Comparison of ENCODE assay signal across 8 cellular contexts in genomic region chr19:44003461-44004134, GRCh38. TPM values are rescaled to one million over a fixed set of nuclear protein-coding genes. Genes with fewer than 3 reads are reported as not detected.
DNase-seq lines count a peak whose midpoint lies in the region; ATAC-seq, FAIRE-seq and TF ChIP-seq lines count a peak whose summit lies in the region.

No MANE protein-coding gene starts in this region.

- H2BK15ac ChIP-seq in H9 (ENCODE audit: low read depth, low read length), result no peak overlapping the region

- no peaks in the 10 kb centered on the region for H3K79me1 ChIP-seq in H9 (ENCODE audit: insufficient read depth, low read depth, low read length, poor library complexity, severe bottlenecking)

- peak overlapping the region; percentile 92 to 99 for H3K4me3 Mint-ChIP-seq in H9

- no peak overlapping the region for H3K27ac Mint-ChIP-seq in H9

- no peak for TF ChIP-seq POLR2A in suprapubic skin (IDR thresholded peaks at IDR 0.05)

- H4K20me1 ChIP-seq in H9 (ENCODE audit: control insufficient read depth, insufficient read depth, insufficient read length) (no peaks in the 10 kb centered on the region), mammary epithelial cell (ENCODE audit: insufficient read depth, low read length) (no peaks in the 10 kb centered on the region)

- no CpG with 5 or more reads among the region's 19 CpGs for WGBS in H9 (ENCODE audit: extremely low coverage, insufficient read length, low lambda C conversion rate)
- under 1% methylated on average over 18 of the region's 19 CpGs for WGBS in mammary epithelial cell (ENCODE audit: low coverage, missing lambda C conversion rate)
- WGBS in suprapubic skin, result 20% methylated on average over 13 of the region's 19 CpGs

- H2BK5ac ChIP-seq in H9 (ENCODE audit: insufficient read length, low read length), result no peak overlapping the region

- CTCF ChIA-PET in mammary epithelial cell (lab: Charles Lee; ENCODE audit: low non-redundant PET), result no interaction called here

- DNase-seq in H9 (no peak), NT2/D1 (ENCODE audit: low read depth, low spot score) (no peak), mammary epithelial cell (peak; percentile 18), left kidney (ENCODE audit: low read depth, low spot score) (peak; percentile 37), suprapubic skin (ENCODE audit: low spot score in 2 of 2) (no peak), D721Med (ENCODE audit: insufficient read length, low spot score) (no peak)

- H3K9ac ChIP-seq in H9 (ENCODE audit: extremely low read depth, insufficient read length, low read length), result peak overlapping the region; percentile 59
- peak overlapping the region; percentile 75 for H3K9ac ChIP-seq in NT2/D1 (ENCODE audit: insufficient read length, low read depth)
- peak overlapping the region; percentile 68 for H3K9ac ChIP-seq in mammary epithelial cell (ENCODE audit: insufficient read depth, low read length)

- dilution Hi-C loops in mammary epithelial cell (cut with HindIII; ENCODE audit: low sequenced_read_pairs), result no loop called here

- peak overlapping the region; percentile 85 for H3K4me3 ChIP-seq in GM08714 (ENCODE audit: low read length)
- H3K4me3 ChIP-seq in NT2/D1 (ENCODE audit: insufficient read length, low read depth), result peak overlapping the region; percentile 87
- H3K4me3 ChIP-seq in mammary epithelial cell (replicated peaks in 1 of 3; ENCODE audit: insufficient read depth in 1 of 3, low read depth in 2 of 3, low read length in 3 of 3), result peak overlapping the region; percentile 89 to 93 (median 91)
- H3K4me3 ChIP-seq in suprapubic skin, result peak overlapping the region; percentile 91

- no peak overlapping the region for H2BK120ac ChIP-seq in H9 (ENCODE audit: low read depth, low read length, poor library complexity, severe bottlenecking)

- no peak for FAIRE-seq in D721Med (lab: Jason Lieb, UNC)

- H3K9me3 Mint-ChIP-seq in H9, result peaks cover 6 to 33% of the 10 kb centered on the region in 2 experiments; a peak in 4 of 5 replicates

- no peak overlapping the region for H4K91ac ChIP-seq in H9 (ENCODE audit: insufficient read length, low read depth, low read length)

- no peak for TF ChIP-seq CTCF in H9 (conservative IDR thresholded peaks at IDR 0.05)
- peak in 1 of 2 donors; percentile 16 for TF ChIP-seq CTCF in mammary epithelial cell (conservative IDR thresholded peaks at IDR 0.05 in 1 of 2, IDR thresholded peaks at IDR 0.05 in 1 of 2; ENCODE audit: extremely low read depth in 1 of 2, insufficient read depth in 1 of 2, low read depth in 1 of 2, low read length in 2 of 2)
- TF ChIP-seq CTCF in suprapubic skin (IDR thresholded peaks at IDR 0.05), result no peak
- no peak for TF ChIP-seq CTCF in D721Med (IDR thresholded peaks at IDR 0.05; ENCODE audit: insufficient read depth, missing control alignments)

- intact Hi-C loops in mammary epithelial cell (cut with micrococcal nuclease), result loop anchor here (1.0 to 5.0 kb wide), 4 partner anchors 16 to 89 kb away; partner anchors contain the start of genes ZNF222, ZNF224 and ZNF45

- no TSS peak for BruUV-seq in mammary epithelial cell (replicated peaks; lab: Mats Ljungman, UMichigan)

- no peak overlapping the region for H3K23ac ChIP-seq in H9 (ENCODE audit: insufficient read length, low read depth, low read length)

- H3K4me1 ChIP-seq in H9 (ENCODE audit: insufficient read depth, low read length) (no peaks in the 10 kb centered on the region; the same call in 1 of the 2 replicates), NT2/D1 (ENCODE audit: insufficient read depth, insufficient read length) (no peaks in the 10 kb centered on the region), mammary epithelial cell (ENCODE audit: insufficient read depth, low read length) (peaks cover 11% of the 10 kb centered on the region), suprapubic skin (peaks cover 11% of the 10 kb centered on the region)

- no peak overlapping the region for H2BK20ac ChIP-seq in H9 (ENCODE audit: low read depth, low read length, poor library complexity, severe bottlenecking)

- no peak overlapping the region for H4K8ac ChIP-seq in H9 (replicated peaks; ENCODE audit: insufficient read length, low read depth, low read length)

- H2AK5ac ChIP-seq in H9 (ENCODE audit: insufficient read length, low read length), result no peak overlapping the region

- peaks cover 10 to 14% of the 10 kb centered on the region in 2 experiments for H3K4me1 Mint-ChIP-seq in H9

- H3K23me2 ChIP-seq in H9 (ENCODE audit: insufficient read length, low read depth, low read length, poor library complexity, severe bottlenecking), result peaks cover 4% of the 10 kb centered on the region

- no peaks in the 10 kb centered on the region; the same call in 1 of the 2 replicates for H3K79me2 ChIP-seq in H9 (ENCODE audit: insufficient read depth, low read length)
- H3K79me2 ChIP-seq in mammary epithelial cell (ENCODE audit: insufficient read depth, low read length), result peaks cover 12% of the 10 kb centered on the region

- peaks cover 2% of the 10 kb centered on the region for H3K9me3 ChIP-seq in H9 (ENCODE audit: control insufficient read depth, low read depth, low read length)
- peaks cover 14% of the 10 kb centered on the region; the same call in 1 of the 2 replicates for H3K9me3 ChIP-seq in NT2/D1 (ENCODE audit: insufficient read depth, low read length)
- peaks cover 6% of the 10 kb centered on the region for H3K9me3 ChIP-seq in mammary epithelial cell (replicated peaks; ENCODE audit: insufficient read depth, low read length)
- H3K9me3 ChIP-seq in suprapubic skin, result peaks cover 11% of the 10 kb centered on the region

- peaks cover 18 to 26% (median 22%) of the 10 kb centered on the region in 3 experiments for H3K36me3 Mint-ChIP-seq in H9 (ENCODE audit: insufficient read depth in 1 of 3, low read depth in 3 of 3)

- peak overlapping the region; percentile 81 for H3K4me2 ChIP-seq in H9 (ENCODE audit: insufficient read depth, insufficient read length, low read length)
- peak overlapping the region; percentile 89 for H3K4me2 ChIP-seq in mammary epithelial cell (ENCODE audit: insufficient read depth, low read depth, low read length)

- no peak overlapping the region for H3K4ac ChIP-seq in H9 (ENCODE audit: low read depth, low read length)

- ATAC-seq in GM21576 (IDR thresholded peaks at IDR 0.05; ENCODE audit: unreplicated experiment), result no peak

- no peak for TF ChIP-seq EP300 in suprapubic skin (IDR thresholded peaks at IDR 0.05)

- no peak overlapping the region for H3K14ac ChIP-seq in H9 (ENCODE audit: insufficient read depth, low read length)

- H2AFZ ChIP-seq in H9 (ENCODE audit: low read length) (no peak overlapping the region), mammary epithelial cell (ENCODE audit: low read depth, low read length) (peak overlapping the region; percentile 98)

- H3K36me3 ChIP-seq in NT2/D1 (ENCODE audit: insufficient read depth, insufficient read length, low read length) (peaks cover 11% of the 10 kb centered on the region), mammary epithelial cell (ENCODE audit: insufficient read depth, low read length) (peaks cover 2% of the 10 kb centered on the region), suprapubic skin (peaks cover 20% of the 10 kb centered on the region)

- H4K5ac ChIP-seq in H9 (ENCODE audit: insufficient read length, low read depth, low read length), result no peak overlapping the region

- no peaks in the 10 kb centered on the region for H3K27me3 ChIP-seq in H9 (ENCODE audit: insufficient read depth, low read length)
- no peaks in the 10 kb centered on the region for H3K27me3 ChIP-seq in NT2/D1 (ENCODE audit: insufficient read depth, insufficient read length)
- no peaks in the 10 kb centered on the region for H3K27me3 ChIP-seq in mammary epithelial cell (ENCODE audit: insufficient read depth, low read length)
- no peaks in the 10 kb centered on the region for H3K27me3 ChIP-seq in suprapubic skin

- H3K27ac ChIP-seq in H9 (ENCODE audit: insufficient read length, low read depth, low read length), result no peak overlapping the region
- H3K27ac ChIP-seq in mammary epithelial cell (ENCODE audit: insufficient read depth, low read depth, low read length), result peak overlapping the region; percentile 45
- peak overlapping the region; percentile 67 for H3K27ac ChIP-seq in suprapubic skin

- in situ Hi-C loops in mammary epithelial cell (cut with MboI; ENCODE audit: low sequenced_read_pairs in 2 of 2), result no loop called here

- H3K56ac ChIP-seq in H9 (ENCODE audit: insufficient read length, low read depth, low read length), result no peak overlapping the region

- no peak overlapping the region for H3K18ac ChIP-seq in H9 (ENCODE audit: insufficient read length, low read depth, low read length)

- no peak overlapping the region for H2BK12ac ChIP-seq in H9 (ENCODE audit: insufficient read length, low read depth, low read length)

- peaks cover 3% of the 10 kb centered on the region; the same call in 1 of the 2 replicates for H3K27me3 Mint-ChIP-seq in H9 (ENCODE audit: low read depth)

- no peak overlapping the region for H3T11ph ChIP-seq in H9 (ENCODE audit: low read length)

RNA-seq across cellular contexts. Expression of gene ZNF230, which starts 0.8 kb away (rescaled TPM):
- 3.1 and 3.5 TPM in 2 replicates for total RNA-seq in H9 (2021)
- 1 to 10 TPM; 3.2 to 4.2 TPM for total RNA-seq in mammary epithelial cell
- polyA plus RNA-seq in mammary epithelial cell, result 1.5 TPM
- not detected for polyA minus RNA-seq in mammary epithelial cell
- 10 to 100 TPM in 1 of 4 donors, 1 to 10 TPM in 3; 1.7 to 11.3 (median 2.3) TPM for total RNA-seq in suprapubic skin

RNA-seq across cellular contexts. Expression of gene ZNF155, which starts 19.6 kb away (rescaled TPM):
- total RNA-seq in H9 (2021), result 8.1 and 10.1 TPM in 2 replicates
- total RNA-seq in mammary epithelial cell, result 10 to 100 TPM in 1 of 2 donors, 1 to 10 TPM in 1; 8.4 to 10.0 TPM
- polyA plus RNA-seq in mammary epithelial cell, result 0.69 TPM
- not detected for polyA minus RNA-seq in mammary epithelial cell
- 1 to 10 TPM; 2.2 to 10.0 (median 8.0) TPM for total RNA-seq in suprapubic skin

RNA-seq across cellular contexts. Expression of gene ZNF222, which starts 21.6 kb away (rescaled TPM):
- 5.4 and 6.6 TPM in 2 replicates for total RNA-seq in H9 (2021)
- total RNA-seq in mammary epithelial cell, result 1 to 10 TPM; 3.9 to 5.3 TPM
- 2.1 TPM for polyA plus RNA-seq in mammary epithelial cell
- not detected for polyA minus RNA-seq in mammary epithelial cell
- total RNA-seq in suprapubic skin, result 1 to 10 TPM; 2.7 to 4.3 (median 3.4) TPM

RNA-seq across cellular contexts. Expression of gene ZNF223, which starts 48.2 kb away (rescaled TPM):
- total RNA-seq in H9 (2021), result 4.3 and 4.8 TPM in 2 replicates
- 1 to 10 TPM; 4.6 to 6.3 TPM for total RNA-seq in mammary epithelial cell
- polyA plus RNA-seq in mammary epithelial cell, result 2.1 TPM
- 1.4 TPM for polyA minus RNA-seq in mammary epithelial cell
- total RNA-seq in suprapubic skin, result 10 to 100 TPM in 1 of 4 donors, 1 to 10 TPM in 3; 1.3 to 13.4 (median 5.7) TPM

RNA-seq across cellular contexts. Expression of gene ZNF221, which starts 52.6 kb away (rescaled TPM):
- total RNA-seq in H9 (2021) (6.4 and 8.0 TPM in 2 replicates), mammary epithelial cell (1 to 10 TPM; 4.1 to 9.3 TPM), suprapubic skin (1 to 10 TPM; 2.1 to 6.8 (median 3.0) TPM)
- 0.87 TPM for polyA plus RNA-seq in mammary epithelial cell
- 17.9 TPM for polyA minus RNA-seq in mammary epithelial cell

Comparison
In these comparisons a context has a peak if more than half of its experiments do, and no peak if none do; other contexts are left out.
1. DNase-seq: peak in mammary epithelial cell (single experiment) and left kidney (single experiment); none in H9 (single experiment), NT2/D1 (single experiment), suprapubic skin (0 of 2) and D721Med (single experiment).
2. Peak in every context shown above with its lines, with median percentiles within 50 percentile points of each other: H3K4me3 ChIP-seq and H3K9ac ChIP-seq.